In genomic region chr1:97925161-97925560, GRCh38 we compare ENCODE assay signal across 27 cellular contexts. TPM values are rescaled to one million over a fixed set of nuclear protein-coding genes. Genes with fewer than 3 reads are reported as not detected.
A peak's percentile ranks its signal among the peaks of the same experiment; 100 is the strongest.
DNase-seq lines count a peak whose midpoint lies in the region; TF ChIP-seq lines count a peak whose summit lies in the region.
"Had no signal": no experiment of that assay in that cellular context is flagged by ENCODE, and none has a peak within 500 bp of the region (broad histone marks: within the 10 kb centered on the region; RNA-seq: fewer than 3 reads in every experiment).

No MANE protein-coding gene starts in this region.

- H2AFZ ChIP-seq in mammary epithelial cell (ENCODE audit: low read depth, low read length), result peak overlapping the region; percentile 48

- H3K36me3 Mint-ChIP-seq in MCF 10A (ENCODE audit: insufficient read depth, unreplicated experiment), result peaks cover 6% of the 10 kb centered on the region
- peaks cover 2% of the 10 kb centered on the region for H3K36me3 Mint-ChIP-seq in T-helper 2 cell treated with Interferon-gamma antibody and Interleukin-4, amounts not matched to agents 5 μg/mL and 100 μg/mL, for 36 hours (ENCODE audit: low read depth)
- H3K36me3 Mint-ChIP-seq: activated naive CD4-positive, alpha-beta T cell treated with anti-CD3 and anti-CD28 coated beads, Interleukin-2, amount 50 U/mL, for 24 hours had no signal

- no peak overlapping the region for H3K4me3 Mint-ChIP-seq in MCF 10A (ENCODE audit: unreplicated experiment)
- H3K4me3 Mint-ChIP-seq in T-helper 2 cell treated with Interferon-gamma antibody and Interleukin-4, amounts not matched to agents 5 μg/mL and 100 μg/mL, for 36 hours, result no peak overlapping the region
- H3K4me3 Mint-ChIP-seq: activated CD8-positive, alpha-beta T cell treated with anti-CD3 and anti-CD28 coated beads for 36 hours; activated naive CD4-positive, alpha-beta T cell treated with anti-CD3 and anti-CD28 coated beads, Interleukin-2, amount 50 U/mL, for 24 hours; CD8-positive, alpha-beta T cell; effector memory CD8-positive, alpha-beta T cell; naive thymus-derived CD4-positive, alpha-beta T cell; T-helper 17 cell had no signal

- TF ChIP-seq CTCF in mammary epithelial cell (conservative IDR thresholded peaks at IDR 0.05 in 1 of 2, IDR thresholded peaks at IDR 0.05 in 1 of 2; ENCODE audit: extremely low read depth in 1 of 2, insufficient read depth in 1 of 2, low read depth in 1 of 2, low read length in 2 of 2) (no peak), MCF 10A (IDR thresholded peaks at IDR 0.05; ENCODE audit: unreplicated experiment) (no peak)

- no peaks in the 10 kb centered on the region for H3K27me3 Mint-ChIP-seq in MCF 10A (ENCODE audit: insufficient read depth, unreplicated experiment)
- H3K27me3 Mint-ChIP-seq in T-helper 2 cell treated with Interferon-gamma antibody and Interleukin-4, amounts not matched to agents 5 μg/mL and 100 μg/mL, for 36 hours (ENCODE audit: low read depth), result peaks cover 6% of the 10 kb centered on the region
- H3K27me3 Mint-ChIP-seq: activated CD8-positive, alpha-beta T cell treated with anti-CD3 and anti-CD28 coated beads for 36 hours; activated naive CD4-positive, alpha-beta T cell treated with anti-CD3 and anti-CD28 coated beads, Interleukin-2, amount 50 U/mL, for 24 hours; effector memory CD8-positive, alpha-beta T cell; T-helper 17 cell had no signal

- H3K27ac ChIP-seq in mammary epithelial cell (ENCODE audit: insufficient read depth, low read depth, low read length), result no peak overlapping the region
- H3K27ac ChIP-seq: A549, colonic mucosa, heart right ventricle, RWPE1, skin epidermis, tibial nerve had no signal

- no peaks in the 10 kb centered on the region for H3K27me3 ChIP-seq in mammary epithelial cell (ENCODE audit: insufficient read depth, low read length)
- H3K27me3 ChIP-seq: colonic mucosa, heart right ventricle, tibial nerve had no signal

- in situ Hi-C loops in mammary epithelial cell (cut with MboI; ENCODE audit: low sequenced_read_pairs in 2 of 2), result no loop called here

- H3K27ac Mint-ChIP-seq in MCF 10A (ENCODE audit: low read depth, unreplicated experiment), result no peak overlapping the region
- H3K27ac Mint-ChIP-seq in T-helper 2 cell treated with Interferon-gamma antibody and Interleukin-4, amounts not matched to agents 5 μg/mL and 100 μg/mL, for 36 hours, result no peak overlapping the region
- H3K27ac Mint-ChIP-seq: activated CD8-positive, alpha-beta T cell treated with anti-CD3 and anti-CD28 coated beads for 36 hours; activated naive CD4-positive, alpha-beta T cell treated with anti-CD3 and anti-CD28 coated beads, Interleukin-2, amount 50 U/mL, for 24 hours; activated T-helper 2 cell treated with anti-CD3 and anti-CD28 coated beads, Interferon-gamma antibody, Interleukin-2, Interleukin-4, amounts not matched to agents 10 μg/mL and 5 μg/mL and 100 μg/mL, durations not matched to agents 14 hours and 24 hours and 36 hours; CD8-positive, alpha-beta T cell; naive thymus-derived CD4-positive, alpha-beta T cell; T-helper 17 cell had no signal

- no peaks in the 10 kb centered on the region for H3K9me3 ChIP-seq in mammary epithelial cell (replicated peaks; ENCODE audit: insufficient read depth, low read length)
- H3K9me3 ChIP-seq: A549, colonic mucosa, tibial nerve had no signal

- no peaks in the 10 kb centered on the region for H4K20me1 ChIP-seq in mammary epithelial cell (ENCODE audit: insufficient read depth, low read length)

- dilution Hi-C loops in mammary epithelial cell (cut with HindIII; ENCODE audit: low sequenced_read_pairs), result no loop called here

- CTCF ChIA-PET in mammary epithelial cell (lab: Charles Lee; ENCODE audit: low non-redundant PET), result no interaction called here
- CTCF ChIA-PET in MCF 10A (lab: Yijun Ruan, JAX), result interaction anchor here (0.7 kb wide), 1 partner anchor 51 kb away, joined by 3 read pairs; no protein-coding TSS in a partner anchor

- BruUV-seq in mammary epithelial cell (replicated peaks; lab: Mats Ljungman, UMichigan), result no TSS peak
- no TSS peak for BruUV-seq in MCF 10A (replicated peaks; lab: Mats Ljungman, UMichigan)

- intact Hi-C loops in mammary epithelial cell (cut with micrococcal nuclease), result no loop called here
- intact Hi-C loops in MCF 10A (cut with micrococcal nuclease), result no loop called here
- intact Hi-C loops in cardiac septum (cut with DNase I), result no loop called here

- H3K36me3 ChIP-seq in mammary epithelial cell (ENCODE audit: insufficient read depth, low read length), result no peaks in the 10 kb centered on the region
- H3K36me3 ChIP-seq: colonic mucosa, heart right ventricle, tibial nerve had no signal

- H3K4me3 ChIP-seq in mammary epithelial cell (replicated peaks in 1 of 3; ENCODE audit: insufficient read depth in 1 of 3, low read depth in 2 of 3, low read length in 3 of 3), result no peak overlapping the region
- H3K4me3 ChIP-seq: A549, colonic mucosa, heart right ventricle, SK-N-MC, skin epidermis, tibial nerve had no signal

- H3K79me2 ChIP-seq in mammary epithelial cell (ENCODE audit: insufficient read depth, low read length), result peaks cover 6% of the 10 kb centered on the region

- H3K4me1 ChIP-seq in mammary epithelial cell (ENCODE audit: insufficient read depth, low read length), result peaks cover 7% of the 10 kb centered on the region
- H3K4me1 ChIP-seq: A549, colonic mucosa had no signal

- no peak overlapping the region for H3K4me2 ChIP-seq in mammary epithelial cell (ENCODE audit: insufficient read depth, low read depth, low read length)
- H3K4me2 ChIP-seq: A549 had no signal

- H3K9ac ChIP-seq in mammary epithelial cell (ENCODE audit: insufficient read depth, low read length), result no peak overlapping the region

- DNase-seq in mammary epithelial cell (no peak), MCF 10A (ENCODE audit: unreplicated experiment) (no peak), NCI-H524 (lab: John Stamatoyannopoulos, UW) (peak; percentile 85 to 93), iPS-NIHi11 (ENCODE audit: low spot score) (peak; percentile 4), NCI-H2196 treated with DMSO at 0.1 percent for 48 hours (lab: John Stamatoyannopoulos, UW; ENCODE audit: unreplicated experiment) (no peak), NOMO-1 treated with DMSO at 0.1 percent for 48 hours (lab: John Stamatoyannopoulos, UW; ENCODE audit: unreplicated experiment) (no peak), cardiac septum (ENCODE audit: low spot score) (no peak)
- no peak for DNase-seq in T-helper 2 cell treated with Interferon-gamma antibody and Interleukin-4, amounts not matched to agents 5 μg/mL and 100 μg/mL, for 36 hours (ENCODE audit: low spot score)
- DNase-seq: activated CD4-positive, CD25-positive, alpha-beta regulatory T cell treated with anti-CD3 and anti-CD28 coated beads, Interleukin-2, amount 50 U/mL, for 72 hours; activated CD8-positive, alpha-beta T cell treated with anti-CD3 and anti-CD28 coated beads for 36 hours; AML-193; CD8-positive, alpha-beta T cell; colonic mucosa; effector memory CD8-positive, alpha-beta T cell; heart right ventricle; KG1; MV-4-11; naive thymus-derived CD4-positive, alpha-beta T cell; NCI-H1436 treated with DMSO at 0.1 percent for 48 hours; T-helper 17 cell had no signal

- POLR2A ChIA-PET in MCF 10A (lab: Yijun Ruan, JAX), result no interaction called here

- H3K9me3 Mint-ChIP-seq in MCF 10A (ENCODE audit: unreplicated experiment), result no peaks in the 10 kb centered on the region
- H3K9me3 Mint-ChIP-seq in T-helper 2 cell treated with Interferon-gamma antibody and Interleukin-4, amounts not matched to agents 5 μg/mL and 100 μg/mL, for 36 hours, result peaks cover 5% of the 10 kb centered on the region
- H3K9me3 Mint-ChIP-seq: activated CD8-positive, alpha-beta T cell treated with anti-CD3 and anti-CD28 coated beads for 36 hours; activated naive CD4-positive, alpha-beta T cell treated with anti-CD3 and anti-CD28 coated beads, Interleukin-2, amount 50 U/mL, for 24 hours; activated T-helper 2 cell treated with anti-CD3 and anti-CD28 coated beads, Interferon-gamma antibody, Interleukin-2, Interleukin-4, amounts not matched to agents 10 μg/mL and 5 μg/mL and 100 μg/mL, durations not matched to agents 14 hours and 24 hours and 36 hours; CD8-positive, alpha-beta T cell; effector memory CD8-positive, alpha-beta T cell had no signal

- H3K4me1 Mint-ChIP-seq in MCF 10A (ENCODE audit: insufficient read depth, unreplicated experiment), result peaks cover 6% of the 10 kb centered on the region
- peaks cover 33% of the 10 kb centered on the region for H3K4me1 Mint-ChIP-seq in T-helper 2 cell treated with Interferon-gamma antibody and Interleukin-4, amounts not matched to agents 5 μg/mL and 100 μg/mL, for 36 hours (ENCODE audit: low read depth)

RNA-seq across cellular contexts. Expression of gene DPYD, which starts 4.3 kb away (rescaled TPM):
- total RNA-seq in mammary epithelial cell (10 to 100 TPM; 16.8 to 24.3 TPM), MCF 10A (2022) (37.4 and 48.2 TPM in 2 replicates), cardiac septum (7.3 TPM)
- 8.8 TPM for polyA plus RNA-seq in mammary epithelial cell
- polyA minus RNA-seq in mammary epithelial cell, result 20.5 TPM

Comparison
In these comparisons a context has a peak if more than half of its experiments do, and no peak if none do; other contexts are left out.
1. DNase-seq: peak in NCI-H524 (2 of 2) and iPS-NIHi11 (single experiment); none in mammary epithelial cell (single experiment), MCF 10A (single experiment), T-helper 2 cell treated with Interferon-gamma antibody and Interleukin-4, amounts not matched to agents 5 μg/mL and 100 μg/mL, for 36 hours (single experiment), NCI-H2196 treated with DMSO at 0.1 percent for 48 hours (single experiment), NOMO-1 treated with DMSO at 0.1 percent for 48 hours (single experiment) and cardiac septum (single experiment).